9 cellular contexts compared by ENCODE assay signal in genomic region chr20:17556842-17557674, GRCh38. TPM values are rescaled to one million over a fixed set of nuclear protein-coding genes. Genes with fewer than 3 reads are reported as not detected.
DNase-seq lines count a peak whose midpoint lies in the region; ATAC-seq, FAIRE-seq and TF ChIP-seq lines count a peak whose summit lies in the region.
"Had no signal": no experiment of that assay in that cellular context is flagged by ENCODE, and none has a peak within 500 bp of the region (broad histone marks: within the 10 kb centered on the region; RNA-seq: fewer than 3 reads in every experiment).

No MANE protein-coding gene starts in this region.

- H3K27ac Mint-ChIP-seq in type B pancreatic cell = peak overlapping the region; percentile 93

- DNase-seq in LoVo (ENCODE audit: low spot score) (peak; percentile 8), adipocyte (ENCODE audit: low read depth) (peak; percentile 38), kidney (peak; percentile 88), type B pancreatic cell (ENCODE audit: extremely low spot score, unreplicated experiment) (no peak), MM.1S (no peak), UCSD-AML1 (lab: John Stamatoyannopoulos, UW; ENCODE audit: unreplicated experiment) (no peak), CD1c-positive myeloid dendritic cell (ENCODE audit: extremely low spot score) (no peak)
- DNase-seq: activated naive CD4-positive, alpha-beta T cell had no signal

- no peaks in the 10 kb centered on the region for H3K9me3 Mint-ChIP-seq in type B pancreatic cell

- H2AFZ ChIP-seq in MM.1S (ENCODE audit: low read length) = no peak overlapping the region

- no peaks in the 10 kb centered on the region for H4K20me1 ChIP-seq in MM.1S (ENCODE audit: insufficient read depth, low read length)

- no peaks in the 10 kb centered on the region for H3F3A ChIP-seq in MM.1S (ENCODE audit: insufficient read depth, low read length)

- H3K79me2 ChIP-seq in MM.1S (ENCODE audit: low read length) = no peaks in the 10 kb centered on the region

- H3K4me1 ChIP-seq in adipocyte (ENCODE audit: control insufficient read depth, insufficient read depth, low read length) (peaks cover 26% of the 10 kb centered on the region), kidney (ENCODE audit: control insufficient read depth in 1 of 2, insufficient read depth in 1 of 2, low read depth in 1 of 2, low read length in 2 of 2) (peaks cover 9 to 17% of the 10 kb centered on the region in 2 donors), MM.1S (ENCODE audit: low read length) (no peaks in the 10 kb centered on the region)

- no peak for FAIRE-seq in kidney (lab: Jason Lieb, UNC)

- H3K9ac ChIP-seq in adipocyte (ENCODE audit: low read length) = no peak overlapping the region
- H3K9ac ChIP-seq in kidney (ENCODE audit: low read length in 2 of 2) = peak overlapping the region in 1 of 2 donors; percentile 38
- H3K9ac ChIP-seq in MM.1S (ENCODE audit: low read length) = no peak overlapping the region

- ATAC-seq in GM21576 (IDR thresholded peaks at IDR 0.05; ENCODE audit: unreplicated experiment) = no peak

- peak overlapping the region; percentile 53 to 61 for H3K27ac ChIP-seq in kidney (ENCODE audit: low read depth in 2 of 2, low read length in 2 of 2)
- no peak overlapping the region for H3K27ac ChIP-seq in MM.1S (ENCODE audit: low read length)

- intact Hi-C loops in kidney (cut with DNase I) = no loop called here

- no peaks in the 10 kb centered on the region for H3K36me3 Mint-ChIP-seq in type B pancreatic cell

- no peaks in the 10 kb centered on the region for H3K27me3 Mint-ChIP-seq in type B pancreatic cell

- peak overlapping the region; percentile 73 for H3K4me3 Mint-ChIP-seq in type B pancreatic cell

- H3K27me3 ChIP-seq in adipocyte (replicated peaks; ENCODE audit: control insufficient read depth, insufficient read depth, low read length) = no peaks in the 10 kb centered on the region
- H3K27me3 ChIP-seq in MM.1S (replicated peaks; ENCODE audit: insufficient read depth, low read length) = no peaks in the 10 kb centered on the region

- H3K4me3 ChIP-seq in adipocyte (ENCODE audit: low read length) = no peak overlapping the region
- no peak overlapping the region for H3K4me3 ChIP-seq in kidney (ENCODE audit: low read length in 2 of 2)
- H3K4me3 ChIP-seq in MM.1S (ENCODE audit: low read length) = no peak overlapping the region

- H3K36me3 ChIP-seq in adipocyte (ENCODE audit: control insufficient read depth, insufficient read depth, low read length, severe bottlenecking) (no peaks in the 10 kb centered on the region), kidney (ENCODE audit: control insufficient read depth in 1 of 2, insufficient read depth in 2 of 2, low read length in 2 of 2) (no peaks in the 10 kb centered on the region), MM.1S (replicated peaks; ENCODE audit: insufficient read depth, low read length) (no peaks in the 10 kb centered on the region)

- no peak overlapping the region for H3K4me2 ChIP-seq in MM.1S (ENCODE audit: low read depth, low read length)

- H3K9me2 ChIP-seq in MM.1S (replicated peaks; ENCODE audit: insufficient read depth, low read length) = no peaks in the 10 kb centered on the region

- H3K4me1 Mint-ChIP-seq in type B pancreatic cell (ENCODE audit: unreplicated experiment) = peaks cover 21% of the 10 kb centered on the region

- no peaks in the 10 kb centered on the region for H3K9me3 ChIP-seq in adipocyte (ENCODE audit: control insufficient read depth, low read length)
- H3K9me3 ChIP-seq in kidney (ENCODE audit: control insufficient read depth in 1 of 2, low read length in 2 of 2) = no peaks in the 10 kb centered on the region
- H3K9me3 ChIP-seq in MM.1S (replicated peaks; ENCODE audit: insufficient read depth, low read length) = no peaks in the 10 kb centered on the region

- TF ChIP-seq CTCF in kidney (IDR thresholded peaks at IDR 0.05; ENCODE audit: borderline replicate concordance, extremely low read depth, insufficient read depth) (no peak), type B pancreatic cell (conservative IDR thresholded peaks at IDR 0.05) (no peak), MM.1S (IDR thresholded peaks at IDR 0.05; ENCODE audit: low read length) (no peak)

RNA-seq across cellular contexts. Expression of gene DSTN, which starts 12.8 kb away (rescaled TPM):
- 409 TPM for total RNA-seq in kidney
- 525 TPM for polyA plus RNA-seq in kidney (ENCODE audit: insufficient read depth, low read depth, low replicate concordance)
- 193 and 287 TPM in 2 replicates for total RNA-seq in type B pancreatic cell (ENCODE audit: low replicate concordance)

RNA-seq across cellular contexts. Expression of gene BFSP1, which starts 25.9 kb away (rescaled TPM):
- 1.3 TPM for total RNA-seq in kidney
- polyA plus RNA-seq in kidney (ENCODE audit: insufficient read depth, low read depth, low replicate concordance) = 2.1 TPM
- 1.8 and 1.9 TPM in 2 replicates for total RNA-seq in type B pancreatic cell (ENCODE audit: low replicate concordance)

Comparison
In these comparisons a context has a peak if more than half of its experiments do, and no peak if none do; other contexts are left out.
1. DNase-seq: peak in LoVo (single experiment), adipocyte (single experiment) and kidney (single experiment); none in type B pancreatic cell (single experiment), MM.1S (single experiment), UCSD-AML1 (single experiment) and CD1c-positive myeloid dendritic cell (single experiment).